8 cellular contexts compared by ENCODE assay signal in the genomic region with DNA sequence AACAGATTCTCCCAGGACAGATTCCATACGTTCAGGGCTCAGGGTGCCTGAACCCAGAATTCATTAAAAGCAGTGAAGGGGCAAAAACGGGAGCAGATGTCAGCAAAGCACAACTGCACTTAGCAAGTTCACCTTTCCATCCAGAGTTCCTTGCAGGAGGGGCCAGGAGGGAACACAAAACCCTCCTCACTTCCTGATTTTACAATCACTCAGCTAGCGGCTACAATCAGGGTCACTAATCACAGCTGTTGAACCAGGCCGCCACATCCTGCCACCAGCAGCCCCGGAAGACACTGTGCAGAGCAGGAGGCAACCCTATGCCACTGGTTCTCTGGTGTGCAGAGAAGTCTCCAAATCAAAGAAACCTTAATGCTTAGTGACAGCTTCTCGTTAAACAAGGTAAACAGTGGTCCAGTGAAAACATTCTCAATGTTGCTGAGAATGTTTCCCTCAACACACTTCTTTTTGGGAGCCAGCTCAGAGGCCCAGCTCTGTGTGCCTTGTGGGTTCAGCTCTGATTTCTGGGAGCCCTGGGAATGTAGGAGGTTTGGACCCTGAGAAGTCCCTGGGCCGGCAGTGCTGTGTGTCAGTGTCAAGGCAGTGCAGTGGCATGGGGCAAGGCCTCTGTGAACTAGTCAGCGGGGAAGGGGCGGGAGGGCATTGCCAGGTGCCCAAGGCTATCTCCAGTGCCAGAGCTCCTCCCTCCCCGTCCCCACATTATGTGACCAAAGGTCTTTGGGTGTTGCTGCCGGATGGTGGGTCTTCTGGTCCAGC. TPM values are rescaled to one million over a fixed set of nuclear protein-coding genes. Genes with fewer than 3 reads are reported as not detected.
DNase-seq lines count a peak whose midpoint lies in the region; ATAC-seq and TF ChIP-seq lines count a peak whose summit lies in the region.

No MANE protein-coding gene starts in this region.

- no peak overlapping the region for H3K4me3 ChIP-seq in dorsolateral prefrontal cortex

- ATAC-seq in GM18502 (IDR thresholded peaks at IDR 0.05; ENCODE audit: poor library complexity, unreplicated experiment), result peak; percentile 68

- no peaks in the 10 kb centered on the region for H3K27me3 ChIP-seq in dorsolateral prefrontal cortex

- H3K27ac ChIP-seq in dorsolateral prefrontal cortex, result peak overlapping the region in 38 of 59 donors; percentile 1 to 78 (median 46)

- no peak for TF ChIP-seq CTCF in dorsolateral prefrontal cortex (IDR thresholded peaks at IDR 0.05 in 54 of 56, conservative IDR thresholded peaks at IDR 0.05 in 2 of 56; ENCODE audit: low read depth in 1 of 56, partially characterized antibody in 56 of 56)

- DNase-seq in H4 (ENCODE audit: low spot score) (peak; percentile 88), LoVo (ENCODE audit: low spot score) (peak; percentile 35), dorsolateral prefrontal cortex (no peak), myocyte (ENCODE audit: low read depth) (peak; percentile 72), nucleus accumbens (lab: John Stamatoyannopoulos, UW) (no peak), GM03348 (ENCODE audit: low spot score) (no peak)
- DNase-seq in activated CD4-positive, CD25-positive, alpha-beta regulatory T cell (lab: John Stamatoyannopoulos, UW), result peak; percentile 11 to 70 (median 54)

- intact Hi-C loops in dorsolateral prefrontal cortex (cut with DNase I), result no loop called here

RNA-seq across cellular contexts. Expression of a gene that starts 54.5 kb away (rescaled TPM):
- total RNA-seq in H4 (2014; rRNA removed; shearing (Covaris generic)), result 5.1 and 5.8 TPM in 2 replicates
- total RNA-seq in dorsolateral prefrontal cortex, result 10 to 100 TPM in 105 of 120 experiments, 1 to 10 TPM in 15; 6.6 to 20.4 (median 13.4) TPM
- total RNA-seq in myocyte, result 10.3 and 11.4 TPM in 2 replicates
- 8.5 TPM for polyA plus RNA-seq in myocyte (2012)

Comparison
In these comparisons a context has a peak if more than half of its experiments do, and no peak if none do; other contexts are left out.
1. DNase-seq: peak in H4 (single experiment), LoVo (single experiment), activated CD4-positive, CD25-positive, alpha-beta regulatory T cell (4 of 4) and myocyte (single experiment); none in dorsolateral prefrontal cortex (0 of 10), nucleus accumbens (0 of 56) and GM03348 (single experiment).